Comparison of ENCODE assay signal across 8 cellular contexts in genomic region chr6:36677753-36678487, GRCh38. TPM values are rescaled to one million over a fixed set of nuclear protein-coding genes. Genes with fewer than 3 reads are reported as not detected.
A peak's percentile ranks its signal among the peaks of the same experiment; 100 is the strongest.
DNase-seq lines count a peak whose midpoint lies in the region; ATAC-seq and TF ChIP-seq lines count a peak whose summit lies in the region.

No MANE protein-coding gene starts in this region.

- H2AFZ ChIP-seq in OCI-LY7 (ENCODE audit: low read length) (no peak overlapping the region), parathyroid adenoma (peak overlapping the region; percentile 79)

- no peaks in the 10 kb centered on the region for H4K20me1 ChIP-seq in OCI-LY7 (ENCODE audit: insufficient read depth, low read length)

- intact Hi-C loops in OCI-LY7 (cut with micrococcal nuclease; ENCODE audit: unreplicated experiment): no loop called here

- CTCF ChIA-PET in OCI-LY7 (lab: Charles Lee; ENCODE audit: unreplicated experiment): no interaction called here

- DNase-seq in OCI-LY7 (ENCODE audit: low spot score): no peak
- DNase-seq in epithelial cell of prostate (ENCODE audit: low read depth, low spot score): no peak
- no peak for DNase-seq in NCI-H2029 treated with DMSO at 0.1 percent for 48 hours (lab: John Stamatoyannopoulos, UW)
- no peak for DNase-seq in DMS153 (lab: John Stamatoyannopoulos, UW)

- H3K4me3 ChIP-seq in GM12875 (ENCODE audit: low read depth, low read length) (peak overlapping the region; percentile 30), OCI-LY7 (ENCODE audit: low read depth, low read length, poor library complexity, severe bottlenecking) (no peak overlapping the region), parathyroid adenoma (ENCODE audit: low read depth, low read length) (peak overlapping the region; percentile 76)

- peaks cover 52% of the 10 kb centered on the region for H3K4me1 ChIP-seq in OCI-LY7 (ENCODE audit: insufficient read depth, low read length, poor library complexity, severe bottlenecking)
- H3K4me1 ChIP-seq in parathyroid adenoma: peaks cover 33% of the 10 kb centered on the region

- TF ChIP-seq CTCF in GM12875 (IDR thresholded peaks at IDR 0.05; ENCODE audit: borderline replicate concordance, insufficient read depth, low read depth, low read length): no peak
- peak; percentile 42 for TF ChIP-seq CTCF in OCI-LY7 (conservative IDR thresholded peaks at IDR 0.05; ENCODE audit: low read length)
- TF ChIP-seq CTCF in parathyroid adenoma (IDR thresholded peaks at IDR 0.05): no peak

- BruUV-seq in OCI-LY7 (replicated peaks; lab: Mats Ljungman, UMichigan): no TSS peak

- H3K27ac ChIP-seq in OCI-LY7 (ENCODE audit: low read depth, low read length, poor library complexity, severe bottlenecking): no peak overlapping the region
- H3K27ac ChIP-seq in epithelial cell of prostate: peak overlapping the region; percentile 99
- H3K27ac ChIP-seq in parathyroid adenoma: peak overlapping the region; percentile 55

- H3K9me3 ChIP-seq in OCI-LY7 (ENCODE audit: low read length) (no peaks in the 10 kb centered on the region), parathyroid adenoma (ENCODE audit: control insufficient read depth, low read length) (no peaks in the 10 kb centered on the region)

- H3K27me3 ChIP-seq in parathyroid adenoma (ENCODE audit: control insufficient read depth, insufficient read depth, low read length): no peaks in the 10 kb centered on the region

- H3K79me2 ChIP-seq in OCI-LY7 (ENCODE audit: insufficient read depth, low read depth, low read length) (no peaks in the 10 kb centered on the region), parathyroid adenoma (no peaks in the 10 kb centered on the region)

- no peak for ATAC-seq in activated CD4-positive, CD25-positive, alpha-beta regulatory T cell treated with anti-CD3 and anti-CD28 coated beads, Interleukin-2, amount 50 U/mL, for 24 hours
- ATAC-seq in HG02973 (IDR thresholded peaks at IDR 0.05; ENCODE audit: unreplicated experiment): no peak

- H3K36me3 ChIP-seq in OCI-LY7 (ENCODE audit: insufficient read depth, low read length): no peaks in the 10 kb centered on the region
- no peaks in the 10 kb centered on the region for H3K36me3 ChIP-seq in parathyroid adenoma (ENCODE audit: control insufficient read depth, insufficient read depth, low read length)

- H3K9me2 ChIP-seq in OCI-LY7 (ENCODE audit: insufficient read depth, low read length): no peaks in the 10 kb centered on the region

- POLR2A ChIA-PET in OCI-LY7 (lab: Charles Lee): interaction anchor here (0.5 to 2.5 kb wide), 2 partner anchors 10 to 462 kb away, joined by 3 to 7 read pairs; no protein-coding TSS in a partner anchor

- H3K4me2 ChIP-seq in OCI-LY7 (ENCODE audit: low read length) (peak overlapping the region; percentile 75), parathyroid adenoma (ENCODE audit: low read length) (peak overlapping the region; percentile 81)

- no peak overlapping the region for H3K9ac ChIP-seq in parathyroid adenoma

RNA-seq across cellular contexts. Expression of gene CDKN1A, which starts 0.6 kb away (rescaled TPM):
- total RNA-seq in OCI-LY7 (2014; rRNA removed; shearing (Covaris generic)): 0.13 and 0.41 TPM in 2 replicates
- 1.2 and 1.3 TPM in 2 replicates for total RNA-seq in OCI-LY7 (2022)

RNA-seq across cellular contexts. Expression of gene RAB44, which starts 19.7 kb away (rescaled TPM):
- 0.03 and 0.09 TPM in 2 replicates for total RNA-seq in OCI-LY7 (2014; rRNA removed; shearing (Covaris generic))
- total RNA-seq in OCI-LY7 (2022): not detected in 2 replicates
